Comparison of ENCODE assay signal across 22 cellular contexts in the genomic region with DNA sequence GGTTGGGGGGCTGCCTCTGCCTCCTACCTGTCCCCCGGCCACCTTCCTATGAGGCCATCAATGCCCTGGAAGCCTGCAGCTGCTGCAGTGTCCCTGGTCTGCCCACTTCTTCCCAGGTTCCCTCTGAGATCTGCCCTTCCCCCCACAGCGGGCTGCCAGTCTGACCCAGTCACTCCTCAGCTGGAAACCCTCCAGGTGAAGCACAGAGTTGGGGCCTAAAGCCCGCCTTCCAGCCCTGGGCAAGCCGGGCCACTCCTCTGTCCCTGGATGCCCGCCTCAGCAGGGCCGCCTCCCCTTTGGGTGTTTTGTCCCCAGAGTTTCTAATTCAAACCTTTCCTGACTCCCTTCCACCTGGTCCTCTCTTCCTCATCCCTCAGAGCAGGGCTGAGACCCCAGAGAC.
DNase-seq lines count a peak whose midpoint lies in the region; ATAC-seq and TF ChIP-seq lines count a peak whose summit lies in the region.
"Had no signal": no experiment of that assay in that cellular context is flagged by ENCODE, and none has a peak within 500 bp of the region (broad histone marks: within the 10 kb centered on the region; RNA-seq: fewer than 3 reads in every experiment).

No MANE protein-coding gene starts in this region.

- WGBS in mesenchymal stem cell, result 89% methylated on average over 6 of the region's 6 CpGs

- no peak for TF ChIP-seq CTCF in osteoblast (IDR thresholded peaks at IDR 0.05; ENCODE audit: extremely low read depth, low read depth, low read length)

- peak; percentile 65 for DNase-seq in A172 (ENCODE audit: low spot score)
- DNase-seq in H4 (ENCODE audit: low spot score), result peak; percentile 40
- peak; percentile 40 for DNase-seq in RPMI8226
- DNase-seq in mesenchymal stem cell, result no peak
- no peak for DNase-seq in osteoblast (ENCODE audit: insufficient read length, low spot score, missing footprints)
- DNase-seq in HCEC 1CT, result no peak
- DNase-seq: C1 segment of cervical spinal cord; CD4-positive, alpha-beta memory T cell; COR-L47; DMS79; GF-D8; Kasumi-1; MG63; NCI-H1694; NCI-H2081; NCI-H2227 treated with DMSO at 0.1 percent for 48 hours; NCI-H526 treated with DMSO at 0.1 percent for 48 hours; T-helper 1 cell had no signal

- H3K36me3 ChIP-seq in mesenchymal stem cell (ENCODE audit: control insufficient read depth in 1 of 2, insufficient read depth in 2 of 2, low read depth in 1 of 2, low read length in 2 of 2) (no peaks in the 10 kb centered on the region), osteoblast (ENCODE audit: insufficient read depth, low read length) (no peaks in the 10 kb centered on the region)
- H3K36me3 ChIP-seq: MG63, SJSA1 had no signal

- no peak overlapping the region for H4K8ac ChIP-seq in mesenchymal stem cell (ENCODE audit: low read length)

- no peaks in the 10 kb centered on the region for H3K79me2 ChIP-seq in osteoblast (ENCODE audit: insufficient read depth, low read length)

- H3K27ac ChIP-seq in mesenchymal stem cell (ENCODE audit: low read length, poor library complexity, severe bottlenecking) (no peak overlapping the region), osteoblast (ENCODE audit: low read depth, low read length) (no peak overlapping the region)
- H3K27ac ChIP-seq: SJSA1 had no signal

- H2BK15ac ChIP-seq in mesenchymal stem cell (ENCODE audit: low read depth, poor library complexity, severe bottlenecking), result no peak overlapping the region

- H3K9me3 ChIP-seq in mesenchymal stem cell (ENCODE audit: control insufficient read depth, low read length) (peaks cover 11% of the 10 kb centered on the region), osteoblast (ENCODE audit: low read depth, low read length) (peaks cover 4% of the 10 kb centered on the region)
- H3K9me3 ChIP-seq: SJSA1 had no signal

- no peak overlapping the region for H3K23ac ChIP-seq in mesenchymal stem cell (ENCODE audit: low read length in 2 of 2)

- peak overlapping the region in 1 of 2 experiments; percentile 23 for H2BK12ac ChIP-seq in mesenchymal stem cell (ENCODE audit: low read length in 2 of 2)

- no peak overlapping the region for H3K4me2 ChIP-seq in mesenchymal stem cell (ENCODE audit: low read length, poor library complexity, severe bottlenecking)
- H3K4me2 ChIP-seq in osteoblast (ENCODE audit: insufficient read depth, low read length), result no peak overlapping the region

- no peak for ATAC-seq in HG02870 (IDR thresholded peaks at IDR 0.05; ENCODE audit: unreplicated experiment)
- ATAC-seq: HepG2, K562 had no signal

- H3K9ac ChIP-seq in mesenchymal stem cell (ENCODE audit: low read length), result no peak overlapping the region

- H2AFZ ChIP-seq in mesenchymal stem cell (ENCODE audit: low read depth, low read length) (no peak overlapping the region), osteoblast (ENCODE audit: low read length) (no peak overlapping the region)

- no peak overlapping the region for H3K14ac ChIP-seq in mesenchymal stem cell (ENCODE audit: low read length in 2 of 2)

- no peaks in the 10 kb centered on the region for H3K79me1 ChIP-seq in mesenchymal stem cell (replicated peaks; ENCODE audit: low read length, poor library complexity, severe bottlenecking)

- H3K4me3 ChIP-seq in mesenchymal stem cell (ENCODE audit: insufficient read depth in 1 of 2, low read depth in 1 of 2, low read length in 2 of 2) (no peak overlapping the region), osteoblast (ENCODE audit: insufficient read depth, low read length) (no peak overlapping the region)
- H3K4me3 ChIP-seq: K562, MG63, SJSA1 had no signal

- no peak overlapping the region for H2AK5ac ChIP-seq in mesenchymal stem cell (ENCODE audit: low read length, severe bottlenecking)

- peaks cover 13% of the 10 kb centered on the region for H3K4me1 ChIP-seq in mesenchymal stem cell (ENCODE audit: control insufficient read depth, insufficient read depth, low read depth, low read length)
- peaks cover 8% of the 10 kb centered on the region for H3K4me1 ChIP-seq in osteoblast (ENCODE audit: insufficient read depth, low read length)

- no peak overlapping the region for H3K18ac ChIP-seq in mesenchymal stem cell (ENCODE audit: low read depth in 1 of 2, low read length in 2 of 2)

- H3K4ac ChIP-seq in mesenchymal stem cell (ENCODE audit: low read depth in 1 of 2, low read length in 2 of 2), result no peak overlapping the region

- H4K20me1 ChIP-seq in osteoblast (ENCODE audit: insufficient read depth, low read length), result no peaks in the 10 kb centered on the region

- H3K27me3 ChIP-seq in mesenchymal stem cell (ENCODE audit: control insufficient read depth in 1 of 2, insufficient read depth in 1 of 2, low read length in 2 of 2), result peaks cover 0 to 4% of the 10 kb centered on the region in 2 experiments
- no peaks in the 10 kb centered on the region for H3K27me3 ChIP-seq in osteoblast (ENCODE audit: insufficient read depth, low read length)
- H3K27me3 ChIP-seq: MG63, SJSA1 had no signal

- no peak overlapping the region for H2BK5ac ChIP-seq in mesenchymal stem cell (ENCODE audit: low read depth, low read length, poor library complexity, severe bottlenecking)

- no peak overlapping the region for H2BK120ac ChIP-seq in mesenchymal stem cell (ENCODE audit: low read depth, low read length)

- peak overlapping the region; percentile 11 for H4K91ac ChIP-seq in mesenchymal stem cell (ENCODE audit: low read length)

Comparison
In these comparisons a context has a peak if more than half of its experiments do, and no peak if none do; other contexts are left out.
1. DNase-seq: peak in A172 (single experiment), H4 (single experiment) and RPMI8226 (single experiment); none in mesenchymal stem cell (single experiment), osteoblast (single experiment) and HCEC 1CT (single experiment).